9 cellular contexts compared by ENCODE assay signal in genomic region chr17:80968602-80969029, GRCh38. TPM values are rescaled to one million over a fixed set of nuclear protein-coding genes. Genes with fewer than 3 reads are reported as not detected.
DNase-seq lines count a peak whose midpoint lies in the region; ATAC-seq lines count a peak whose summit lies in the region.
"Had no signal": no experiment of that assay in that cellular context is flagged by ENCODE, and none has a peak within 500 bp of the region (broad histone marks: within the 10 kb centered on the region; RNA-seq: fewer than 3 reads in every experiment).

No MANE protein-coding gene starts in this region.

- no peak overlapping the region for H3K4me3 Mint-ChIP-seq in T-helper 17 cell
- H3K4me3 Mint-ChIP-seq in stimulated activated memory B cell treated with anti-CD40 and anti-IgM and Interleukin-4, amounts not matched to agents 10 μg/mL and 1 μg/mL and 100 μg/mL, for 72 hours, result no peak overlapping the region
- H3K4me3 Mint-ChIP-seq: activated naive CD4-positive, alpha-beta T cell treated with anti-CD3 and anti-CD28 coated beads, Interleukin-2, amount 50 U/mL, for 24 hours had no signal

- DNase-seq in LHCN-M2 (ENCODE audit: low read depth) (peak; percentile 88), T-helper 17 cell (no peak), head of caudate nucleus (peak; percentile 32 to 88 (median 64)), Kasumi-1 (lab: John Stamatoyannopoulos, UW) (no peak)

- intact Hi-C loops in head of caudate nucleus (cut with DNase I), result no loop called here

- peaks cover 2% of the 10 kb centered on the region for H3K36me3 Mint-ChIP-seq in T-helper 17 cell (ENCODE audit: low read depth)
- peaks cover 33% of the 10 kb centered on the region for H3K36me3 Mint-ChIP-seq in stimulated activated memory B cell treated with anti-CD40 and anti-IgM and Interleukin-4, amounts not matched to agents 10 μg/mL and 1 μg/mL and 100 μg/mL, for 72 hours

- no peaks in the 10 kb centered on the region for H3K9me3 ChIP-seq in T-helper 17 cell (ENCODE audit: control insufficient read depth, low read length, poor library complexity, severe bottlenecking)

- ATAC-seq in T-helper 17 cell (no peak), GM19023 (IDR thresholded peaks at IDR 0.05; ENCODE audit: unreplicated experiment) (no peak), HG02588 (IDR thresholded peaks at IDR 0.05; ENCODE audit: unreplicated experiment) (no peak), GM21717 (IDR thresholded peaks at IDR 0.05; ENCODE audit: unreplicated experiment) (no peak)
- no peak for ATAC-seq in stimulated activated memory B cell treated with anti-CD40 and anti-IgM and Interleukin-4, amounts not matched to agents 10 μg/mL and 1 μg/mL and 100 μg/mL, for 72 hours

- H3K27ac Mint-ChIP-seq in T-helper 17 cell, result peak overlapping the region; percentile 47
- H3K27ac Mint-ChIP-seq in stimulated activated memory B cell treated with anti-CD40 and anti-IgM and Interleukin-4, amounts not matched to agents 10 μg/mL and 1 μg/mL and 100 μg/mL, for 72 hours, result peak overlapping the region; percentile 74
- H3K27ac Mint-ChIP-seq: activated naive CD4-positive, alpha-beta T cell treated with anti-CD3 and anti-CD28 coated beads, Interleukin-2, amount 50 U/mL, for 24 hours had no signal

- H3K27me3 Mint-ChIP-seq in T-helper 17 cell, result no peaks in the 10 kb centered on the region
- no peaks in the 10 kb centered on the region for H3K27me3 Mint-ChIP-seq in stimulated activated memory B cell treated with anti-CD40 and anti-IgM and Interleukin-4, amounts not matched to agents 10 μg/mL and 1 μg/mL and 100 μg/mL, for 72 hours
- H3K27me3 Mint-ChIP-seq: activated naive CD4-positive, alpha-beta T cell treated with anti-CD3 and anti-CD28 coated beads, Interleukin-2, amount 50 U/mL, for 24 hours had no signal

- H3K4me1 Mint-ChIP-seq in T-helper 17 cell, result peaks cover 7% of the 10 kb centered on the region
- H3K4me1 Mint-ChIP-seq in stimulated activated memory B cell treated with anti-CD40 and anti-IgM and Interleukin-4, amounts not matched to agents 10 μg/mL and 1 μg/mL and 100 μg/mL, for 72 hours, result peaks cover 17% of the 10 kb centered on the region

- H3K9me3 Mint-ChIP-seq in stimulated activated memory B cell treated with anti-CD40 and anti-IgM and Interleukin-4, amounts not matched to agents 10 μg/mL and 1 μg/mL and 100 μg/mL, for 72 hours, result no peaks in the 10 kb centered on the region
- H3K9me3 Mint-ChIP-seq: activated naive CD4-positive, alpha-beta T cell treated with anti-CD3 and anti-CD28 coated beads, Interleukin-2, amount 50 U/mL, for 24 hours had no signal

RNA-seq across cellular contexts. Expression of gene CHMP6, which starts 23.0 kb away (rescaled TPM):
- total RNA-seq in LHCN-M2 (2014; rRNA removed), result 14.9 and 16.9 TPM in 2 replicates
- polyA plus RNA-seq in LHCN-M2 (2012), result 23.3 TPM
- 10 to 100 TPM; 21.0 to 25.6 TPM for total RNA-seq in T-helper 17 cell

Comparison
In these comparisons a context has a peak if more than half of its experiments do, and no peak if none do; other contexts are left out.
1. DNase-seq: peak in LHCN-M2 (single experiment) and head of caudate nucleus (42 of 42); none in T-helper 17 cell (0 of 3) and Kasumi-1 (0 of 2).